In the genomic region with DNA sequence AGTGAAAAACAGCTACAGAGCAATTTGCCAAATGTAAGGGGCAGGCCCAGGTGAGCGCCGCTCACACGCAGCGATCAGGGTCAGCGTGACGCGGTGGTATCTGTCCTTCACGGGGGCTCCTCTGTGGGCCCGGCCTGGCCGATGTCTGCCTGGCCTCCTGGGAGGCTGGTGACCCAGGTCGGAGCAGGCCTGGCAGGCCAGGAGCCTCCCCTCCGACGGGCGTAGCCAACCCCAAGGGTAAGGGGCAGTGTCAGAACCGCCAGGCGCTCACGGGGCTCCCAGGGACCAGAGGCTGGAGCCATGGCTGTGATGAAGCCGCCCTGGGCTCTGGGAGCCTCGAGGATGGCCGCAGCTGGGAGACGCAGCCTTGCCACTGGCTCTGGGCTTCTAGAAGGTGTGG, we compare ENCODE assay signal across 1 cellular context.
TF ChIP-seq lines count a peak whose summit lies in the region.

No MANE protein-coding gene starts in this region.

TF ChIP-seq in IMR-90, 13 proteins besides CTCF, POLR2A, EP300 and RAD21:
- no peak for TF ChIP-seq FOS (IDR thresholded peaks at IDR 0.05; ENCODE audit: low read depth, low read length)
- TF ChIP-seq CHD1 (IDR thresholded peaks at IDR 0.05; ENCODE audit: low read depth, low read length) = no peak
- TF ChIP-seq BHLHE40 (IDR thresholded peaks at IDR 0.05; ENCODE audit: low read depth, low read length) = no peak
- TF ChIP-seq MAFK (IDR thresholded peaks at IDR 0.05; ENCODE audit: low read depth, low read length) = no peak
TF ChIP-seq in IMR-90: peak in this region for 0.
